ENCODE assay signal across 15 cellular contexts in the genomic region with DNA sequence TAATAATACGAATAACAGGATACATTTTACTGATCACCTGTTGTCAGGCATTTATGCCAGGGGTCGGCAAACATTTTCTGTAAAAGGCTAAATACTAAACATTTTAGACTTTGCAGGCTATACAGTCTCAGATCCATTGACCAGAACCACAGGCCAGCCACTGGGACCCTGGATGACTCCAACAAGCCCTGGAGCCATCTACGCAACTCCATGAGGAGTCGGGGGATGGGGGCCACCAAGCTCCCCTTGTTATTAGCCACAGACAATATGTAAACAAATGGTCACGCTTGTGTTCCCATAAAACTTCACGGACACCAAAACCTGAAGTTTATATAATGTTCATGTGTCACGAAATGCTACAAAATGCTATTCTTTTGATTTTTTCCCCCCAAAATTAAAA. TPM values are rescaled to one million over a fixed set of nuclear protein-coding genes. Genes with fewer than 3 reads are reported as not detected.
"Had no signal": no experiment of that assay in that cellular context is flagged by ENCODE, and none has a peak within 500 bp of the region (broad histone marks: within the 10 kb centered on the region; RNA-seq: fewer than 3 reads in every experiment).

No MANE protein-coding gene starts in this region.

- H3K36me3 ChIP-seq: thoracic aorta had no signal

- H3K36me3 Mint-ChIP-seq: natural killer cell had no signal

- H3K27ac ChIP-seq: hepatocyte, psoas muscle had no signal

- H3K4me3 Mint-ChIP-seq: activated T-cell treated with anti-CD3 and anti-CD28 coated beads, Interleukin-2, amount 50 U/mL, for 72 hours; effector memory CD8-positive, alpha-beta T cell; natural killer cell; T-helper 17 cell had no signal

- ATAC-seq: activated T-cell treated with anti-CD3 and anti-CD28 coated beads, Interleukin-2, amount 50 U/mL, for 72 hours; effector memory CD8-positive, alpha-beta T cell; natural killer cell; psoas muscle; T-helper 17 cell had no signal

- H3K9me3 Mint-ChIP-seq: activated T-cell treated with anti-CD3 and anti-CD28 coated beads, Interleukin-2, amount 50 U/mL, for 72 hours; effector memory CD8-positive, alpha-beta T cell; natural killer cell had no signal

- H3K4me3 ChIP-seq: coronary artery, hepatocyte, mucosa of descending colon, psoas muscle had no signal

- H3K9me3 ChIP-seq: mucosa of descending colon, psoas muscle, thoracic aorta had no signal

- H3K27ac Mint-ChIP-seq: activated T-cell treated with anti-CD3 and anti-CD28 coated beads, Interleukin-2, amount 50 U/mL, for 72 hours; effector memory CD8-positive, alpha-beta T cell; natural killer cell; T-helper 17 cell had no signal

- DNase-seq: activated CD4-positive, alpha-beta T cell treated with anti-CD3 and anti-CD28 coated beads, Interleukin-2, amount 50 U/mL, for 1 hour; activated CD4-positive, CD25-positive, alpha-beta regulatory T cell; activated gamma-delta T cell treated with Interleukin-2 at 50 U/mL for 16 hours; activated T-cell treated with anti-CD3 and anti-CD28 coated beads, Interleukin-2, amount 50 U/mL, for 72 hours; effector memory CD8-positive, alpha-beta T cell; natural killer cell; occipital lobe; stimulated activated CD4-positive, alpha-beta T cell treated with anti-CD3 and anti-CD28 coated beads, Interleukin-2, amount 100 ng/mL, for 48 hours; stimulated activated naive CD4-positive, alpha-beta T cell treated with Interleukin-2 at 50 U/mL for 16 hours; T-helper 17 cell had no signal

- H3K27me3 ChIP-seq: hepatocyte had no signal

RNA-seq across cellular contexts. Expression of a gene that starts 54.4 kb away (rescaled TPM):
- total RNA-seq: T-helper 17 cell had no signal
